8 cellular contexts compared by ENCODE assay signal in the genomic region with DNA sequence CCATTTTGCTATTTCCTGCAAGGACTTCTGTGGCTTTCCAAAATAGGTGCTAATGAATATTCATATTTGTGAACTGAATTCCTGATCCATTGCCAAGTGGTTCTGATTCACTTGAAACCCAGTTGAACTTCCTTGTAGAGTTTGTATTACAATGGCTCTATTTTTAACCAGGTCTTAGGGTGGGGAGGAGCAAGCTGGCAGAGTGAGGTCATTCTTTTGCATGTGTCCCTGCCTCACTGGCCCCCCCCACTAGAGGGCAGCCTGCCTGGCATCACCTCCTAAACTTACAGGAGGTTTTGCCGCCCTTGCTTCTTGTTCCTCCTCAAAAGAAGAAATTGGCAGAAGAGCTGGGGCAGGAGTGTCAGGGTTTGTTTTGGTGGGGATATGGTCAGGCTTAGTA. TPM values are rescaled to one million over a fixed set of nuclear protein-coding genes. Genes with fewer than 3 reads are reported as not detected.
DNase-seq lines count a peak whose midpoint lies in the region; ATAC-seq and TF ChIP-seq lines count a peak whose summit lies in the region.

No MANE protein-coding gene starts in this region.

- peaks cover 5% of the 10 kb centered on the region for H3K4me1 ChIP-seq in KMS-11 (ENCODE audit: low read depth, poor library complexity, severe bottlenecking)
- peaks cover 5 to 28% of the 10 kb centered on the region in 2 donors for H3K4me1 ChIP-seq in thyroid gland

- no peak overlapping the region for H3K4me2 ChIP-seq in KMS-11

- no peaks in the 10 kb centered on the region for H3K79me2 ChIP-seq in KMS-11 (ENCODE audit: insufficient read depth, low read depth)

- H2AFZ ChIP-seq in KMS-11 (ENCODE audit: low read depth): no peak overlapping the region

- no peak overlapping the region for H3K27ac ChIP-seq in KMS-11
- H3K27ac ChIP-seq in coronary artery: peak overlapping the region; percentile 55 to 76
- peak overlapping the region in 2 of 3 donors; percentile 45 to 54 for H3K27ac ChIP-seq in thyroid gland

- no peak for ATAC-seq in HG03460 (IDR thresholded peaks at IDR 0.05; ENCODE audit: unreplicated experiment)

- no peaks in the 10 kb centered on the region for H4K20me1 ChIP-seq in KMS-11 (ENCODE audit: insufficient read depth)

- H3K4me3 ChIP-seq in KMS-11 (IDR thresholded peaks at IDR 0.05; ENCODE audit: insufficient read depth, low read depth, low read length): no peak overlapping the region
- H3K4me3 ChIP-seq in coronary artery: no peak overlapping the region
- H3K4me3 ChIP-seq in thyroid gland (replicated peaks in 1 of 3): no peak overlapping the region

- TF ChIP-seq CTCF in GM13977 (IDR thresholded peaks at IDR 0.05; ENCODE audit: extremely low read depth, insufficient read depth, missing control alignments): peak; percentile 44
- TF ChIP-seq CTCF in KMS-11 (conservative IDR thresholded peaks at IDR 0.05; ENCODE audit: low read depth, low read length): peak; percentile 66
- TF ChIP-seq CTCF in coronary artery (IDR thresholded peaks at IDR 0.05): no peak
- TF ChIP-seq CTCF in thyroid gland (IDR thresholded peaks at IDR 0.05): peak in 3 of 6 experiments; percentile 30 to 45 (median 31)

- DNase-seq in GM13977 (ENCODE audit: low spot score) (no peak), coronary artery (ENCODE audit: low spot score) (peak; percentile 81), mucosa of gallbladder (ENCODE audit: low spot score) (peak; percentile 89), thyroid gland (peak; percentile 59 to 70), cerebellum (ENCODE audit: low spot score) (no peak)
- DNase-seq in activated CD4-positive, CD25-positive, alpha-beta regulatory T cell (lab: John Stamatoyannopoulos, UW): peak; percentile 23 to 36 (median 28)

- 76 to 84% methylated on average over 1 of the region's 1 CpG for WGBS in thyroid gland, 2 donors

- no peaks in the 10 kb centered on the region for H3K36me3 ChIP-seq in KMS-11 (ENCODE audit: insufficient read depth)
- H3K36me3 ChIP-seq in thyroid gland: no peaks in the 10 kb centered on the region

- intact Hi-C loops in thyroid gland (cut with DNase I): no loop called here

- in situ Hi-C loops in GM13977 (cut with MboI; ENCODE audit: low pct_unique_long_range_greater_than_20kb, low sequenced_read_pairs, unreplicated experiment): no loop called here

- no peak for TF ChIP-seq POLR2A in thyroid gland (IDR thresholded peaks at IDR 0.05)

- H3K27me3 ChIP-seq in KMS-11 (ENCODE audit: insufficient read depth, low read depth): no peaks in the 10 kb centered on the region
- H3K27me3 ChIP-seq in thyroid gland: no peaks in the 10 kb centered on the region

- H3K9me3 ChIP-seq in thyroid gland: no peaks in the 10 kb centered on the region

- no peak overlapping the region for H3K9ac ChIP-seq in KMS-11

RNA-seq across cellular contexts. Expression of gene PTTG2, which starts 10.5 kb away (rescaled TPM):
- 1.1 TPM for total RNA-seq in mucosa of gallbladder
- 1 to 10 TPM in 1 of 4 donors, not detected in 3; 2.0 TPM for total RNA-seq in thyroid gland
- total RNA-seq in cerebellum: 1.00 TPM

Comparison
In these comparisons a context has a peak if more than half of its experiments do, and no peak if none do; other contexts are left out.
1. DNase-seq: peak in activated CD4-positive, CD25-positive, alpha-beta regulatory T cell (4 of 4), coronary artery (single experiment), mucosa of gallbladder (single experiment) and thyroid gland (2 of 2); none in GM13977 (single experiment) and cerebellum (single experiment).